Comparison of ENCODE assay signal across 9 cellular contexts in the genomic region with DNA sequence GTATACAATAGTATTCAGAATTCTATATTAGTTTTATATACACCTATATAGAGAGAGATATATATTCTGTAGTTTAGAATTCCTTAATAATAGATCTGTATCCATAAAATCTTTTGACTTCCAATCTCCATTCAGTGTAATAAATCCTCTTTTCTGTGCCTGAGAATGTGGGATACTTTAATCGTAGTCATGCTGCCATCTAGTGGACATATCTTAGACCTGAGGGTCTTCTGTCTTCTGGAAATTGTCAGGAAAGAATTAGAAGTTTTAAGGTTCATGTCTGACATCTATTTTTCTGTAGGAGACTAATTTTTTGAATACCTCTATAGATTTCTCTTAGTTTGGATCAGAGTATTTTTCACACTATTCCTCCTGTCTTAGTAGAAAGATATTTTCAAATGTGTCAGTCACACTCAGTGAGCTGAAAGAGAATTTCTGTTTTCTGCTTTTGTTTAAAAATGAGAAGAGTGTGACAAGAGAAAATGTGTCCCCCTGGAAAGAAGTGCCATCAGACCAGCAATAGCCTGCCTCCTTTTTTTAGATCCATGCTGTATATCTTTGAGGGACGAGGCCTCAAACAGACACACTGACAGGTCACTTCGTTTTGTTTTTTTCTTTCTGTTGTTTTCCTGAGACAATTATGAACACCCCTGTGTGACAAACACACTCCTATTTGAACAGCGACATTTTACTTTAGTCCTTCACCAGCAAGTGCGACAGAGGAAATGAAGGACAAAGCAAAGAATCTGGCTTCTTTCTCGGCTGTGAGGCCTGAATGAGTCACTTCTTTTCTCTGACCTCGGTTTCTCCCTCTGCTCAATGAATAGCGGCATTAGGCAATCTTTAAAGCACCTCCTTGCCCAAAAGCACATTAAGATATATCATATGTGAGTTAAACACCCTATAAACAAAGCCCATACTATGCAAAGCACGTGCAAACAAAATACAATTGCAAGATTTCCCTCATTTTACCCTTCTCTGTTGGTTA.
DNase-seq lines count a peak whose midpoint lies in the region; ATAC-seq, FAIRE-seq and TF ChIP-seq lines count a peak whose summit lies in the region.
"Had no signal": no experiment of that assay in that cellular context is flagged by ENCODE, and none has a peak within 500 bp of the region (broad histone marks: within the 10 kb centered on the region; RNA-seq: fewer than 3 reads in every experiment).

No MANE protein-coding gene starts in this region.

- H3K4me3 Mint-ChIP-seq in T-cell: no peak overlapping the region
- H3K4me3 Mint-ChIP-seq: dendritic cell treated with granulocyte-macrophage colony-stimulating factor and Interleukin-4, amounts not matched to agents 40 ng/mL and 50 ng/mL, for 4 days had no signal

- no peaks in the 10 kb centered on the region for H3K9me3 Mint-ChIP-seq in T-cell
- H3K9me3 Mint-ChIP-seq: dendritic cell treated with granulocyte-macrophage colony-stimulating factor and Interleukin-4, amounts not matched to agents 40 ng/mL and 50 ng/mL, for 4 days had no signal

- H3K27ac Mint-ChIP-seq in T-cell: no peak overlapping the region
- H3K27ac Mint-ChIP-seq: dendritic cell treated with granulocyte-macrophage colony-stimulating factor and Interleukin-4, amounts not matched to agents 40 ng/mL and 50 ng/mL, for 4 days had no signal

- TF ChIP-seq CTCF in 22Rv1 (IDR thresholded peaks at IDR 0.05) (peak; percentile 82), GM06990 (IDR thresholded peaks at IDR 0.05; ENCODE audit: insufficient read depth, low read length, poor library complexity, severe bottlenecking) (peak; percentile 64), bronchial epithelial cell (IDR thresholded peaks at IDR 0.05; ENCODE audit: insufficient read depth, low read length, severe bottlenecking) (peak; percentile 32)

- CTCF ChIA-PET in T-cell (lab: Charles Lee): interaction anchor here in 1 of 2 donors (1.1 kb wide), 1 partner anchor 269 kb away, joined by 3 read pairs; no protein-coding TSS in a partner anchor

- DNase-seq in GM06990 (ENCODE audit: extremely low read depth, insufficient read length) (no peak), NCI-H69 (lab: John Stamatoyannopoulos, UW) (peak; percentile 69), bronchial epithelial cell (ENCODE audit: low read depth) (peak; percentile 54), lung microvascular endothelial cell (ENCODE audit: low read depth in 2 of 2) (peak; percentile 57 to 72), T-cell (no peak)
- no peak for DNase-seq in stimulated activated CD4-positive, alpha-beta T cell treated with anti-CD3 and anti-CD28 coated beads, Interleukin-15, amount 100 ng/mL, for 24 hours

- H3K36me3 ChIP-seq in GM06990 (ENCODE audit: control insufficient read depth, insufficient read depth, low read length): no peaks in the 10 kb centered on the region
- no peaks in the 10 kb centered on the region for H3K36me3 ChIP-seq in bronchial epithelial cell (ENCODE audit: control insufficient read depth, insufficient read depth, low read length)

- no peaks in the 10 kb centered on the region for H3K36me3 Mint-ChIP-seq in T-cell

- ATAC-seq in HG03469 (IDR thresholded peaks at IDR 0.05; ENCODE audit: unreplicated experiment) (peak; percentile 62), T-cell (replicated peaks in 1 of 4) (no peak)

- peaks cover 6 to 14% of the 10 kb centered on the region in 2 donors for H3K27me3 Mint-ChIP-seq in T-cell

- H3K27me3 ChIP-seq in GM06990 (replicated peaks; ENCODE audit: control insufficient read depth, insufficient read depth, low read length): no peaks in the 10 kb centered on the region
- no peaks in the 10 kb centered on the region for H3K27me3 ChIP-seq in bronchial epithelial cell (ENCODE audit: control insufficient read depth, insufficient read depth, low read length)

- H3K4me1 Mint-ChIP-seq in T-cell: no peaks in the 10 kb centered on the region

- H3K4me3 ChIP-seq in GM06990 (replicated peaks; ENCODE audit: low read depth, low read length) (no peak overlapping the region), bronchial epithelial cell (ENCODE audit: low read depth, low read length) (no peak overlapping the region)

- POLR2A ChIA-PET in T-cell (lab: Charles Lee): no interaction called here

- no peak for FAIRE-seq in bronchial epithelial cell (lab: Jason Lieb, UNC)

- H3K27ac ChIP-seq in 22Rv1: no peak overlapping the region

Comparison
In these comparisons a context has a peak if more than half of its experiments do, and no peak if none do; other contexts are left out.
1. CTCF ChIP-seq: peak in every context shown above with its lines; median percentile 82 in 22Rv1; 64 in GM06990; 32 in bronchial epithelial cell.
2. DNase-seq: peak in NCI-H69 (single experiment), bronchial epithelial cell (single experiment) and lung microvascular endothelial cell (2 of 2); none in GM06990 (single experiment), T-cell (0 of 34) and stimulated activated CD4-positive, alpha-beta T cell treated with anti-CD3 and anti-CD28 coated beads, Interleukin-15, amount 100 ng/mL, for 24 hours (single experiment).